In the genomic region with DNA sequence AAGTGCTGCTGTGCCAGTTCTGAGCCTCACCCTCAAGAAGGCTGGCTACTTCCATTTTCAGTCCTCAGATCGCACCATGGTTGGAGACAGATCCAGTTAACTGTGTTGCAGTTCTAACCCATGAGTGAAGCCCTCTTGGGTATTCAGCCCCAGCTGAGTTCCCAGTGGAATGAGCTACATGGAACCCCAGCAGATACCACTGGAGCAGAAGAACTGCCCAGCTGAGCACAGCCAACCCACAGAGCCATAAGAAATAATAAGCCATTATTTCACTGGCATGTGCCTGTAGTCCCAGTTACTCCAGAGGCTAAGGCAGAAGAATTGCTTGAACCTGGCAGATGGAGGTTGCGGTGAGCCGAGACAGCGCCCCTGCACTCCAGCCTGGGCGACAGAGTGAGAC, we compare ENCODE assay signal across 18 cellular contexts. TPM values are rescaled to one million over a fixed set of nuclear protein-coding genes. Genes with fewer than 3 reads are reported as not detected.
DNase-seq lines count a peak whose midpoint lies in the region; ATAC-seq and TF ChIP-seq lines count a peak whose summit lies in the region.
"Had no signal": no experiment of that assay in that cellular context is flagged by ENCODE, and none has a peak within 500 bp of the region (broad histone marks: within the 10 kb centered on the region; RNA-seq: fewer than 3 reads in every experiment).

No MANE protein-coding gene starts in this region.

- intact Hi-C loops in CD14-positive monocyte (cut with micrococcal nuclease), result no loop called here

- DNase-seq in CD14-positive monocyte (ENCODE audit: low spot score) (no peak), HFFc6 (no peak), left lobe of liver (ENCODE audit: low spot score) (peak; percentile 5), mesothelial cell of epicardium (ENCODE audit: low spot score in 2 of 2, unreplicated experiment in 2 of 2) (no peak), H4 (ENCODE audit: low spot score) (no peak), glomerular visceral epithelial cell (ENCODE audit: extremely low spot score) (no peak), cortex of kidney (lab: John Stamatoyannopoulos, UW) (no peak)
- DNase-seq: 8988T; CD8-positive, alpha-beta T cell; DMS 273 treated with DMSO at 0.1 percent for 48 hours; DMS53; DND-41; EL; GM23248; IMR-90 had no signal

- peak overlapping the region in 4 of 7 donors; percentile 4 to 68 (median 50) for H3K27ac Mint-ChIP-seq in CD14-positive monocyte
- H3K27ac Mint-ChIP-seq in HFFc6, result peak overlapping the region; percentile 19; the same call in 1 of the 2 replicates
- peak overlapping the region; percentile 64 for H3K27ac Mint-ChIP-seq in mesothelial cell of epicardium
- H3K27ac Mint-ChIP-seq: CD8-positive, alpha-beta T cell had no signal

- H3K27me3 Mint-ChIP-seq in CD14-positive monocyte (ENCODE audit: low read depth in 3 of 3) (peaks cover 0 to 2% (median 0%) of the 10 kb centered on the region in 3 donors), HFFc6 (ENCODE audit: insufficient read depth) (peaks cover 10% of the 10 kb centered on the region), mesothelial cell of epicardium (ENCODE audit: low read depth) (no peaks in the 10 kb centered on the region)

- H3K9me3 Mint-ChIP-seq in CD14-positive monocyte, result peaks cover 0 to 7% (median 3%) of the 10 kb centered on the region in 7 donors
- H3K9me3 Mint-ChIP-seq in HFFc6, result peaks cover 6% of the 10 kb centered on the region
- peaks cover 4% of the 10 kb centered on the region for H3K9me3 Mint-ChIP-seq in mesothelial cell of epicardium

- H3K4me3 Mint-ChIP-seq in CD14-positive monocyte (no peak overlapping the region), HFFc6 (no peak overlapping the region), mesothelial cell of epicardium (no peak overlapping the region)
- H3K4me3 Mint-ChIP-seq: CD8-positive, alpha-beta T cell had no signal

- H3K36me3 Mint-ChIP-seq in CD14-positive monocyte (peaks cover 14 to 38% of the 10 kb centered on the region in 2 donors), HFFc6 (ENCODE audit: low read depth) (peaks cover 37% of the 10 kb centered on the region), mesothelial cell of epicardium (peaks cover 5% of the 10 kb centered on the region)
- H3K36me3 Mint-ChIP-seq: CD8-positive, alpha-beta T cell had no signal

- H3K4me1 Mint-ChIP-seq in CD14-positive monocyte (peaks cover 6% of the 10 kb centered on the region), HFFc6 (ENCODE audit: low read depth) (peaks cover 43% of the 10 kb centered on the region), mesothelial cell of epicardium (peaks cover 10% of the 10 kb centered on the region)

- ATAC-seq in left lobe of liver (no peak), HG03095 (IDR thresholded peaks at IDR 0.05; ENCODE audit: unreplicated experiment) (no peak)
- ATAC-seq: CD8-positive, alpha-beta T cell; GM12878; K562 had no signal

- TF ChIP-seq CTCF in CD14-positive monocyte (IDR thresholded peaks at IDR 0.05) (no peak), HFFc6 (IDR thresholded peaks at IDR 0.05) (no peak), mesothelial cell of epicardium (IDR thresholded peaks at IDR 0.05; ENCODE audit: unreplicated experiment) (no peak)

RNA-seq across cellular contexts. Expression of gene LATS2, which starts 59.9 kb away (rescaled TPM):
- 1 to 10 TPM in 1 of 2 donors, under 1 TPM in 1; 0.96 to 1.0 TPM for polyA plus RNA-seq in CD14-positive monocyte
- 10 to 100 TPM; 43.5 to 54.8 (median 44.9) TPM for total RNA-seq in HFFc6 (2021; fragmentation: NEBNext Ultra II Directional; extraction: Animal tissue kit (Norgen Biotek cat#: 25700))
- total RNA-seq in left lobe of liver (11.6 TPM), mesothelial cell of epicardium (28.8 to 31.6 TPM (median 30.2 TPM) in 3 replicates)
- 2.7 and 3.9 TPM in 2 replicates for total RNA-seq in H4 (2014; rRNA removed; shearing (Covaris generic))
